22 cellular contexts compared by ENCODE assay signal in genomic region chr5:172335721-172336120, GRCh38.
"Had no signal": no experiment of that assay in that cellular context is flagged by ENCODE, and none has a peak within 500 bp of the region (broad histone marks: within the 10 kb centered on the region; RNA-seq: fewer than 3 reads in every experiment).

No MANE protein-coding gene starts in this region.

- H3K4me3 ChIP-seq: coronary artery, gastrocnemius medialis, left ventricle myocardium inferior, lower lobe of right lung, right atrium auricular region, sigmoid colon, skin epidermis, upper lobe of left lung, uterus had no signal

- H3K4me1 Mint-ChIP-seq: immature natural killer cell had no signal

- H3K4me3 Mint-ChIP-seq: endodermal cell; immature natural killer cell; natural killer cell treated with Interleukin-12 subunit alpha and Interleukin-12 subunit beta and Interleukin-15 and Interleukin-18, amount 100 ng/mL, for 72 hours had no signal

- ATAC-seq: gastrocnemius medialis; left cardiac atrium; lower lobe of right lung; natural killer cell treated with Interleukin-12 subunit alpha and Interleukin-12 subunit beta and Interleukin-15 and Interleukin-18, amount 100 ng/mL, for 72 hours had no signal

- H3K27ac Mint-ChIP-seq: endodermal cell; immature natural killer cell; natural killer cell treated with Interleukin-12 subunit alpha and Interleukin-12 subunit beta and Interleukin-15 and Interleukin-18, amount 100 ng/mL, for 72 hours had no signal

- H3K27ac ChIP-seq: coronary artery, gastrocnemius medialis, left ventricle myocardium inferior, lower lobe of right lung, neutrophil, right atrium auricular region, sigmoid colon, skin epidermis, upper lobe of left lung, uterus had no signal

- DNase-seq: effector CD4-positive, alpha-beta T cell; endodermal cell; erythroblast; gastrocnemius medialis; glutamatergic neuron; immature natural killer cell; kidney; left cardiac atrium; left ventricle myocardium inferior; lower lobe of right lung; mesenchymal stem cell; midbrain; sigmoid colon; stimulated activated CD4-positive, alpha-beta T cell treated with anti-CD3 and anti-CD28 coated beads, Interleukin-12 subunit alpha, Interleukin-12 subunit beta, amount 100 ng/mL, for 4 hours; stimulated activated naive CD4-positive, alpha-beta T cell treated with Interleukin-2 at 50 U/mL for 16 hours; upper lobe of left lung; uterus had no signal

- H3K4me1 ChIP-seq: gastrocnemius medialis, left ventricle myocardium inferior, lower lobe of right lung, right atrium auricular region, sigmoid colon, upper lobe of left lung, uterus had no signal

- H3K36me3 ChIP-seq: gastrocnemius medialis, neutrophil, uterus had no signal

- H3K9me3 ChIP-seq: gastrocnemius medialis, left ventricle myocardium inferior, lower lobe of right lung, neutrophil, right atrium auricular region, sigmoid colon, upper lobe of left lung, uterus had no signal

- H3K9me3 Mint-ChIP-seq: endodermal cell; immature natural killer cell; natural killer cell treated with Interleukin-12 subunit alpha and Interleukin-12 subunit beta and Interleukin-15 and Interleukin-18, amount 100 ng/mL, for 72 hours had no signal

- H3K36me3 Mint-ChIP-seq: immature natural killer cell; natural killer cell treated with Interleukin-12 subunit alpha and Interleukin-12 subunit beta and Interleukin-15 and Interleukin-18, amount 100 ng/mL, for 72 hours had no signal

- H3K27me3 ChIP-seq: gastrocnemius medialis, neutrophil, right atrium auricular region, sigmoid colon, upper lobe of left lung, uterus had no signal
